18 cellular contexts compared by ENCODE assay signal in the genomic region with DNA sequence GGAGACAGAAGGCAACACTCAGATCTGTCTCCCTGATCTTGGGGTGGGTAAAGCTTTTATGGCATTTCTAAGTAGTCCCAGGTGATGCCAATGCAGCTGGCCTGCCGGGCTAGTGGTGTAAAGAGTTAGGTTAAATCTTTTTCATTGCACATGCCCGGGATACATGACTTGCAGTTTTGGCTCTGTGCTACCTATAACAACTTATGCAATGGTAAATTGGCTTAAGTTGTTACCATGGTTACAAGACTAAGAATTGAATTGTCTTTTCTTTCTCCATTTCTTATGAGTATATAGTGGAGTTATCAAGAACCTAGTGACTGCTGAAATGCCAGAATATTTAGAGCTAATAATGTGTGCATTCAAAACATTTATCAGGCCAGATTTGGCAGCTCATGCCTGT. TPM values are rescaled to one million over a fixed set of nuclear protein-coding genes. Genes with fewer than 3 reads are reported as not detected.
DNase-seq lines count a peak whose midpoint lies in the region; ATAC-seq, FAIRE-seq and TF ChIP-seq lines count a peak whose summit lies in the region.
"Had no signal": no experiment of that assay in that cellular context is flagged by ENCODE, and none has a peak within 500 bp of the region (broad histone marks: within the 10 kb centered on the region; RNA-seq: fewer than 3 reads in every experiment).

No MANE protein-coding gene starts in this region.

- FAIRE-seq in HepG2 (lab: Jason Lieb, UNC) = no peak
- FAIRE-seq: G401.6, GM12892, H1 had no signal

- H3K27ac ChIP-seq in HepG2 (ENCODE audit: extremely low read length, insufficient read depth, low read length) = no peak overlapping the region
- H3K27ac ChIP-seq in right lobe of liver = no peak overlapping the region
- H3K27ac ChIP-seq in caudate nucleus (ENCODE audit: low read depth, low read length) = peak overlapping the region; percentile 30
- no peak overlapping the region for H3K27ac ChIP-seq in coronary artery

- no peak for TF ChIP-seq EP300 in HepG2 (IDR thresholded peaks at IDR 0.05; ENCODE audit: low read depth in 2 of 2, low read length in 2 of 2)
- no peak for TF ChIP-seq EP300 in HepG2 (CRISPR knock-in tag; IDR thresholded peaks at IDR 0.05; ENCODE audit: borderline replicate concordance)

- intact Hi-C loops in HepG2 (cut with micrococcal nuclease; ENCODE audit: unreplicated experiment) = no loop called here
- intact Hi-C loops in right lobe of liver (cut with DNase I) = no loop called here

- TF ChIP-seq RAD21 in HepG2 (CRISPR knock-in tag; IDR thresholded peaks at IDR 0.05) = no peak

- TF ChIP-seq POLR2A in HepG2 (IDR thresholded peaks at IDR 0.05; ENCODE audit: insufficient read depth in 1 of 2, low read depth in 2 of 2, low read length in 2 of 2) = no peak
- TF ChIP-seq POLR2A in right lobe of liver (IDR thresholded peaks at IDR 0.05) = no peak

- H3K36me3 ChIP-seq in HepG2 (replicated peaks in 1 of 2; ENCODE audit: control insufficient read depth in 1 of 2, insufficient read depth in 2 of 2, low read length in 2 of 2) (no peaks in the 10 kb centered on the region), right lobe of liver (no peaks in the 10 kb centered on the region)

- H4K20me1 ChIP-seq in HepG2 (ENCODE audit: insufficient read depth, low read length) = no peaks in the 10 kb centered on the region

- POLR2A ChIA-PET in HepG2 (lab: Yijun Ruan, JAX) = no interaction called here

- 0% methylated on average over 2 of the region's 2 CpGs for WGBS in HepG2 (ENCODE audit: low lambda C conversion rate)
- WGBS in right lobe of liver (ENCODE audit: insufficient coverage, low coverage, low lambda C conversion rate, missing lambda C conversion rate) = 58% methylated on average over 2 of the region's 2 CpGs

- CTCF ChIA-PET in HepG2 (lab: Yijun Ruan, JAX; ENCODE audit: low intra/inter-chr PET ratio, low total read pairs) = no interaction called here

- no peak overlapping the region for H3K4me2 ChIP-seq in HepG2 (ENCODE audit: low read depth, low read length)

- no peaks in the 10 kb centered on the region for H3K79me2 ChIP-seq in HepG2 (ENCODE audit: insufficient read depth, low read length)

- H3K4me3 ChIP-seq in HepG2 (replicated peaks in 1 of 3; ENCODE audit: insufficient read depth in 1 of 3, low read depth in 2 of 3, low read length in 3 of 3) (no peak overlapping the region), right lobe of liver (no peak overlapping the region), coronary artery (no peak overlapping the region)

- in situ Hi-C loops in HepG2 (cut with HindIII; ENCODE audit: extremely low pct_ligation_motif_present, low pct_unique_long_range_greater_than_20kb) = no loop called here

- no peak overlapping the region for H2AFZ ChIP-seq in HepG2 (ENCODE audit: low read length)

- ATAC-seq in HepG2 (no peak), right lobe of liver (no peak)

- TF ChIP-seq CTCF in HepG2 (CRISPR knock-in tag; IDR thresholded peaks at IDR 0.05) (no peak), right lobe of liver (IDR thresholded peaks at IDR 0.05) (no peak), coronary artery (IDR thresholded peaks at IDR 0.05) (no peak)

- no peak overlapping the region for H3K9ac ChIP-seq in HepG2 (ENCODE audit: insufficient read depth, low read depth, low read length)

- no peaks in the 10 kb centered on the region for H3K9me3 ChIP-seq in HepG2 (ENCODE audit: low read length)
- H3K9me3 ChIP-seq in right lobe of liver = no peaks in the 10 kb centered on the region

- H3K4me1 ChIP-seq in HepG2 (ENCODE audit: insufficient read depth, low read length) (peaks cover 15% of the 10 kb centered on the region), right lobe of liver (peaks cover 0 to 10% (median 3%) of the 10 kb centered on the region in 4 donors)

- no TSS peak for BruUV-seq in HepG2 (replicated peaks; lab: Mats Ljungman, UMichigan)

- DNase-seq in HepG2 (ENCODE audit: low spot score) = no peak
- no peak for DNase-seq in right lobe of liver
- DNase-seq in caudate nucleus (lab: John Stamatoyannopoulos, UW) = peak in 1 of 61 donors; percentile 6
- peak; percentile 36 for DNase-seq in superior temporal gyrus (ENCODE audit: extremely low spot score)
- no peak for DNase-seq in hippocampal formation (lab: John Stamatoyannopoulos, UW)
- DNase-seq in coronary artery (ENCODE audit: low spot score) = no peak
- DNase-seq: 8988T; C1 segment of cervical spinal cord; Calu3; CD4-positive, alpha-beta memory T cell; COR-L47; DND-41; H7; HCEC 1CT had no signal

- peaks cover 0 to 18% of the 10 kb centered on the region in 2 experiments; a peak in 2 of 5 replicates for H3K27me3 ChIP-seq in HepG2 (ENCODE audit: control insufficient read depth in 1 of 2, insufficient read depth in 2 of 2, low read length in 2 of 2)
- H3K27me3 ChIP-seq in right lobe of liver = no peaks in the 10 kb centered on the region

TF ChIP-seq in HepG2, 621 proteins besides CTCF, POLR2A, EP300 and RAD21:
- TF ChIP-seq RFX1 (IDR thresholded peaks at IDR 0.05) (peak; percentile 58; the same call in 1 of the 2 replicates), NFE2L2 (IDR thresholded peaks at IDR 0.05; ENCODE audit: low read length) (peak; percentile 77), SP5 (CRISPR knock-in tag; IDR thresholded peaks at IDR 0.05; ENCODE audit: borderline replicate concordance, low read depth) (no peak)

RNA-seq across cellular contexts. Expression of gene FAM110C, which starts 5.3 kb away (rescaled TPM):
- total RNA-seq in HepG2 (2016; rRNA removed; fragmentation: Illumina TruSeq; extraction: Trizol) = 0.34 and 1.2 TPM in 2 replicates
- 0.53 TPM in 1 of 2 replicates, not detected in the other for total RNA-seq in HepG2 (2016; cell fraction: cytosol; rRNA removed; fragmentation: Illumina TruSeq; extraction: Trizol; ENCODE audit: low read depth)
- total RNA-seq in HepG2 (2016; cell fraction: insoluble cytoplasmic fraction; rRNA removed; fragmentation: Illumina TruSeq; extraction: Trizol) = 0.56 and 0.84 TPM in 2 replicates
- total RNA-seq in HepG2 (2016; cell fraction: membrane; rRNA removed; fragmentation: Illumina TruSeq; extraction: Trizol) = 0.28 and 0.40 TPM in 2 replicates
- 0.53 and 0.62 TPM in 2 replicates for total RNA-seq in HepG2 (2016; cell fraction: nucleus; rRNA removed; fragmentation: Illumina TruSeq; extraction: Trizol)
- polyA plus RNA-seq in HepG2 (2011; rRNA removed) = 3.5 and 3.9 TPM in 2 replicates
- 1.7 and 2.2 TPM in 2 replicates for polyA plus RNA-seq in HepG2 (2011; cell fraction: cytosol; rRNA removed)
- 3.6 and 4.3 TPM in 2 replicates for polyA plus RNA-seq in HepG2 (2011; cell fraction: nucleus; rRNA removed)
- polyA plus RNA-seq in HepG2 (2012) = 1.8 and 2.6 TPM in 2 replicates
- 0.07 and 0.27 TPM in 2 replicates for polyA plus RNA-seq in HepG2 (2016; cell fraction: cytosol; fragmentation: Illumina TruSeq; extraction: Trizol; ENCODE audit: low read depth)
- polyA plus RNA-seq in HepG2 (2016; cell fraction: insoluble cytoplasmic fraction; fragmentation: Illumina TruSeq; extraction: Trizol; ENCODE audit: low read depth) = 0.24 and 0.50 TPM in 2 replicates
- polyA plus RNA-seq in HepG2 (2016; cell fraction: membrane; fragmentation: Illumina TruSeq; extraction: Trizol; ENCODE audit: low read depth) = 0.15 and 0.45 TPM in 2 replicates
- polyA plus RNA-seq in HepG2 (2016; cell fraction: nucleus; fragmentation: Illumina TruSeq; extraction: Trizol; ENCODE audit: insufficient read depth, low read depth) = 1.4 and 1.5 TPM in 2 replicates
- polyA minus RNA-seq in HepG2 (2011; rRNA and poly(A)+ RNA removed; ENCODE audit: low replicate concordance) = 0.72 and 1.8 TPM in 2 replicates
- polyA minus RNA-seq in HepG2 (2011; cell fraction: cytosol; rRNA and poly(A)+ RNA removed) = 3.2 and 5.4 TPM in 2 replicates
- polyA minus RNA-seq in HepG2 (2011; cell fraction: nucleus; rRNA and poly(A)+ RNA removed) = 5.7 and 7.6 TPM in 2 replicates
- total RNA-seq in right lobe of liver = 10 to 100 TPM in 2 of 6 experiments, 1 to 10 TPM in 4; 5.6 to 17.8 (median 8.8) TPM
- polyA plus RNA-seq: BJ had no signal
